In the genomic region with DNA sequence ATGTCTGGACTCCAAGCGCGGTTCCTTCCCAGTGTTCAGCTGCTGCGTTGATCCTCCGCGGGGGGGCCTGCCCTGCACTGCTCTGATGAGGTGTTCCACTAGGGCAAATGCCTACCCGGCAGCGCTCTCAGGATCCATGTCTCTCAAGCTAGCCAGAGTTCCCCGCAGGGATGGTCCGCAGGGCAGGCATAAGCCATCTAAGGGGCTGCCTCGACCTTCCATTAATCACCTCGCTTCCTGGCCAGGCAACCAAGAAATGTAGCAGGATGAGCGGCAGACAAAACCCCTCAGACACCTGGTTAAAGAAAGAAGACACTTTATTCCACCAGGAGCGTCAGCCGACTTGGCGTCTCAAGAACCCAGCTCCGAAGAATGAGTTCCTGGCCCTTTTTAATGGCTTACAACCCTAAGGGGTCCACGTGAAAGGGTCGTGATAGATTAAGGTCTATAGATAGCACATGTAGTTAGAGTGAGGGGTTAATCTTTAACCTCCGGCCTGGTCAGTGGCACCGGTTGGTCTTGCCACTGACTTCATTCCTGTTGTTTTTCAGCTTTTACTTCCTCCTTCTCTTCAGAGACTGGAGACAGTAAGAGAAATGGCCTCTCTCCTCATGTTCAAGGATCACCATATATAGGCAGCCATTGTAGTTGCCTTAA, we compare ENCODE assay signal across 1 cellular context.
A peak's percentile ranks its signal among the peaks of the same experiment; 100 is the strongest.
TF ChIP-seq lines count a peak whose summit lies in the region.

No MANE protein-coding gene starts in this region.

TF ChIP-seq in K562, 482 proteins besides CTCF, POLR2A, EP300 and RAD21 (continued from another document and continues in another):
- peak; percentile 40 for TF ChIP-seq MGA (IDR thresholded peaks at IDR 0.05)
- no peak for TF ChIP-seq ZNF324 (CRISPR knock-in tag; IDR thresholded peaks at IDR 0.05)
- TF ChIP-seq, protein P1, sequence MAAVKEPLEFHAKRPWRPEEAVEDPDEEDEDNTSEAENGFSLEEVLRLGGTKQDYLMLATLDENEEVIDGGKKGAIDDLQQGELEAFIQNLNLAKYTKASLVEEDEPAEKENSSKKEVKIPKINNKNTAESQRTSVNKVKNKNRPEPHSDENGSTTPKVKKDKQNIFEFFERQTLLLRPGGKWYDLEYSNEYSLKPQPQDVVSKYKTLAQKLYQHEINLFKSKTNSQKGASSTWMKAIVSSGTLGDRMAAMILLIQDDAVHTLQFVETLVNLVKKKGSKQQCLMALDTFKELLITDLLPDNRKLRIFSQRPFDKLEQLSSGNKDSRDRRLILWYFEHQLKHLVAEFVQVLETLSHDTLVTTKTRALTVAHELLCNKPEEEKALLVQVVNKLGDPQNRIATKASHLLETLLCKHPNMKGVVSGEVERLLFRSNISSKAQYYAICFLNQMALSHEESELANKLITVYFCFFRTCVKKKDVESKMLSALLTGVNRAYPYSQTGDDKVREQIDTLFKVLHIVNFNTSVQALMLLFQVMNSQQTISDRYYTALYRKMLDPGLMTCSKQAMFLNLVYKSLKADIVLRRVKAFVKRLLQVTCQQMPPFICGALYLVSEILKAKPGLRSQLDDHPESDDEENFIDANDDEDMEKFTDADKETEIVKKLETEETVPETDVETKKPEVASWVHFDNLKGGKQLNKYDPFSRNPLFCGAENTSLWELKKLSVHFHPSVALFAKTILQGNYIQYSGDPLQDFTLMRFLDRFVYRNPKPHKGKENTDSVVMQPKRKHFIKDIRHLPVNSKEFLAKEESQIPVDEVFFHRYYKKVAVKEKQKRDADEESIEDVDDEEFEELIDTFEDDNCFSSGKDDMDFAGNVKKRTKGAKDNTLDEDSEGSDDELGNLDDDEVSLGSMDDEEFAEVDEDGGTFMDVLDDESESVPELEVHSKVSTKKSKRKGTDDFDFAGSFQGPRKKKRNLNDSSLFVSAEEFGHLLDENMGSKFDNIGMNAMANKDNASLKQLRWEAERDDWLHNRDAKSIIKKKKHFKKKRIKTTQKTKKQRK (IDR thresholded peaks at IDR 0.05; ENCODE audit: borderline replicate concordance, low read depth, low read length) = no peak
- no peak for TF ChIP-seq NFXL1 (CRISPR knock-in tag; IDR thresholded peaks at IDR 0.05)
- TF ChIP-seq NONO (IDR thresholded peaks at IDR 0.05; ENCODE audit: low read depth in 2 of 2, low read length in 1 of 2) = no peak
- no peak for TF ChIP-seq KHSRP (IDR thresholded peaks at IDR 0.05)
- no peak for TF ChIP-seq TGIF2 (CRISPR knock-in tag; IDR thresholded peaks at IDR 0.05)
- TF ChIP-seq EP400 (IDR thresholded peaks at IDR 0.05) = peak; percentile 43; the same call in 1 of the 2 replicates
- peak; percentile 63; the same call in 1 of the 2 replicates for TF ChIP-seq CREB3 (tag; conservative IDR thresholded peaks at IDR 0.05; ENCODE audit: low read depth)
- TF ChIP-seq BHLHE40 (IDR thresholded peaks at IDR 0.05; ENCODE audit: low read length) = no peak
- TF ChIP-seq STAG1 (CRISPR knock-in tag; IDR thresholded peaks at IDR 0.05; ENCODE audit: borderline replicate concordance) = no peak
- TF ChIP-seq, protein P2, sequence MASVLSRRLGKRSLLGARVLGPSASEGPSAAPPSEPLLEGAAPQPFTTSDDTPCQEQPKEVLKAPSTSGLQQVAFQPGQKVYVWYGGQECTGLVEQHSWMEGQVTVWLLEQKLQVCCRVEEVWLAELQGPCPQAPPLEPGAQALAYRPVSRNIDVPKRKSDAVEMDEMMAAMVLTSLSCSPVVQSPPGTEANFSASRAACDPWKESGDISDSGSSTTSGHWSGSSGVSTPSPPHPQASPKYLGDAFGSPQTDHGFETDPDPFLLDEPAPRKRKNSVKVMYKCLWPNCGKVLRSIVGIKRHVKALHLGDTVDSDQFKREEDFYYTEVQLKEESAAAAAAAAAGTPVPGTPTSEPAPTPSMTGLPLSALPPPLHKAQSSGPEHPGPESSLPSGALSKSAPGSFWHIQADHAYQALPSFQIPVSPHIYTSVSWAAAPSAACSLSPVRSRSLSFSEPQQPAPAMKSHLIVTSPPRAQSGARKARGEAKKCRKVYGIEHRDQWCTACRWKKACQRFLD (CRISPR knock-in tag; IDR thresholded peaks at IDR 0.05) = peak; percentile 83; the same call in 1 of the 2 replicates
- TF ChIP-seq NRF1 (conservative IDR thresholded peaks at IDR 0.05 in 1 of 2, IDR thresholded peaks at IDR 0.05 in 1 of 2) = 0 out of 4 replicates have a peak, but pooled peaks of 1 of the 2 experiments have one; percentile 18
- peak in 1 of 2 experiments; percentile 24; a peak in 1 of 4 replicates for TF ChIP-seq MNT (conservative IDR thresholded peaks at IDR 0.05)
- TF ChIP-seq, protein P3, sequence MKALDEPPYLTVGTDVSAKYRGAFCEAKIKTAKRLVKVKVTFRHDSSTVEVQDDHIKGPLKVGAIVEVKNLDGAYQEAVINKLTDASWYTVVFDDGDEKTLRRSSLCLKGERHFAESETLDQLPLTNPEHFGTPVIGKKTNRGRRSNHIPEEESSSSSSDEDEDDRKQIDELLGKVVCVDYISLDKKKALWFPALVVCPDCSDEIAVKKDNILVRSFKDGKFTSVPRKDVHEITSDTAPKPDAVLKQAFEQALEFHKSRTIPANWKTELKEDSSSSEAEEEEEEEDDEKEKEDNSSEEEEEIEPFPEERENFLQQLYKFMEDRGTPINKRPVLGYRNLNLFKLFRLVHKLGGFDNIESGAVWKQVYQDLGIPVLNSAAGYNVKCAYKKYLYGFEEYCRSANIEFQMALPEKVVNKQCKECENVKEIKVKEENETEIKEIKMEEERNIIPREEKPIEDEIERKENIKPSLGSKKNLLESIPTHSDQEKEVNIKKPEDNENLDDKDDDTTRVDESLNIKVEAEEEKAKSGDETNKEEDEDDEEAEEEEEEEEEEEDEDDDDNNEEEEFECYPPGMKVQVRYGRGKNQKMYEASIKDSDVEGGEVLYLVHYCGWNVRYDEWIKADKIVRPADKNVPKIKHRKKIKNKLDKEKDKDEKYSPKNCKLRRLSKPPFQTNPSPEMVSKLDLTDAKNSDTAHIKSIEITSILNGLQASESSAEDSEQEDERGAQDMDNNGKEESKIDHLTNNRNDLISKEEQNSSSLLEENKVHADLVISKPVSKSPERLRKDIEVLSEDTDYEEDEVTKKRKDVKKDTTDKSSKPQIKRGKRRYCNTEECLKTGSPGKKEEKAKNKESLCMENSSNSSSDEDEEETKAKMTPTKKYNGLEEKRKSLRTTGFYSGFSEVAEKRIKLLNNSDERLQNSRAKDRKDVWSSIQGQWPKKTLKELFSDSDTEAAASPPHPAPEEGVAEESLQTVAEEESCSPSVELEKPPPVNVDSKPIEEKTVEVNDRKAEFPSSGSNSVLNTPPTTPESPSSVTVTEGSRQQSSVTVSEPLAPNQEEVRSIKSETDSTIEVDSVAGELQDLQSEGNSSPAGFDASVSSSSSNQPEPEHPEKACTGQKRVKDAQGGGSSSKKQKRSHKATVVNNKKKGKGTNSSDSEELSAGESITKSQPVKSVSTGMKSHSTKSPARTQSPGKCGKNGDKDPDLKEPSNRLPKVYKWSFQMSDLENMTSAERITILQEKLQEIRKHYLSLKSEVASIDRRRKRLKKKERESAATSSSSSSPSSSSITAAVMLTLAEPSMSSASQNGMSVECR (CRISPR knock-in tag; IDR thresholded peaks at IDR 0.05) = no peak
- TF ChIP-seq TAL1 (IDR thresholded peaks at IDR 0.05) = no peak
- peak; percentile 46 for TF ChIP-seq BACH1 (tag; IDR thresholded peaks at IDR 0.05)
- peak; percentile 72 for TF ChIP-seq RBFOX2 (IDR thresholded peaks at IDR 0.05; ENCODE audit: low read depth, low read length)
- 0 out of 2 replicates have a peak, but pooled peaks have one; percentile 59 for TF ChIP-seq SMAD4 (CRISPR knock-in tag; conservative IDR thresholded peaks at IDR 0.05)
- no peak for TF ChIP-seq SMC3 (conservative IDR thresholded peaks at IDR 0.05; ENCODE audit: insufficient read depth, low read depth, low read length)
- no peak for TF ChIP-seq ILF3 (IDR thresholded peaks at IDR 0.05; ENCODE audit: borderline replicate concordance)
- TF ChIP-seq ZNF707 (CRISPR knock-in tag; conservative IDR thresholded peaks at IDR 0.05) = no peak
